Comparison of ENCODE assay signal across 15 cellular contexts in genomic region chr15:20665653-20666052, GRCh38.
"Had no signal": no experiment of that assay in that cellular context is flagged by ENCODE, and none has a peak within 500 bp of the region (broad histone marks: within the 10 kb centered on the region; RNA-seq: fewer than 3 reads in every experiment).

No MANE protein-coding gene starts in this region.

- H3K4me3 ChIP-seq: dorsolateral prefrontal cortex, heart left ventricle, neural progenitor cell, pancreas, right lobe of liver, suprapubic skin, tibial artery had no signal

- H2AFZ ChIP-seq: neural progenitor cell had no signal

- DNase-seq: cortex of kidney; dorsolateral prefrontal cortex; effector CD8-positive, alpha-beta T cell; heart left ventricle; hippocampal formation; kidney glomerular epithelial cell; nucleus accumbens; right lobe of liver; stimulated activated CD4-positive, alpha-beta T cell treated with anti-CD3 and anti-CD28 coated beads, Interleukin-4, amount 100 ng/mL, for 24 hours; stimulated activated naive CD8-positive, alpha-beta T cell treated with anti-CD3 and anti-CD28 coated beads, Interleukin-15, Interleukin-2, amounts not matched to agents 100 U/mL and 50 U/mL, for 24 hours; tibial artery had no signal

- H3K4me1 ChIP-seq: heart left ventricle, neural progenitor cell, pancreas, right lobe of liver, suprapubic skin, tibial artery had no signal

- H3K27me3 ChIP-seq: neural progenitor cell, right lobe of liver, suprapubic skin, tibial artery had no signal

- H3K4me2 ChIP-seq: neural progenitor cell had no signal

- H3K9ac ChIP-seq: neural progenitor cell had no signal

- ATAC-seq: esophagus mucosa; heart left ventricle; pancreas; stimulated activated naive CD8-positive, alpha-beta T cell treated with anti-CD3 and anti-CD28 coated beads, Interleukin-15, Interleukin-2, amounts not matched to agents 100 U/mL and 50 U/mL, for 24 hours had no signal

- H3K36me3 ChIP-seq: heart left ventricle, pancreas, right lobe of liver, suprapubic skin, tibial artery had no signal

- H3K9me3 ChIP-seq: heart left ventricle, pancreas, right lobe of liver, suprapubic skin, tibial artery had no signal

- H3K27ac ChIP-seq: dorsolateral prefrontal cortex, heart left ventricle, neural progenitor cell, pancreas, right lobe of liver, suprapubic skin, tibial artery had no signal
